ENCODE assay signal across 1 cellular context in genomic region chr2:191347881-191348280, GRCh38.
TF ChIP-seq lines count a peak whose summit lies in the region.

No MANE protein-coding gene starts in this region.

TF ChIP-seq in IMR-90, 13 proteins besides CTCF, POLR2A, EP300 and RAD21:
- TF ChIP-seq MXI1 (IDR thresholded peaks at IDR 0.05; ENCODE audit: borderline replicate concordance, low read depth, low read length) (no peak), CEBPB (IDR thresholded peaks at IDR 0.05; ENCODE audit: low read depth, low read length) (no peak), BHLHE40 (IDR thresholded peaks at IDR 0.05; ENCODE audit: low read depth, low read length) (no peak), USF2 (IDR thresholded peaks at IDR 0.05; ENCODE audit: low read depth, low read length) (no peak), MAZ (IDR thresholded peaks at IDR 0.05; ENCODE audit: borderline replicate concordance, low read depth, low read length) (no peak), MAFK (IDR thresholded peaks at IDR 0.05; ENCODE audit: low read depth, low read length) (no peak; the same call in 1 of the 2 replicates), ELK1 (IDR thresholded peaks at IDR 0.05; ENCODE audit: borderline replicate concordance, low read depth, low read length) (no peak), NFE2L2 (IDR thresholded peaks at IDR 0.05; ENCODE audit: low read depth, low read length) (no peak)
